In genomic region chr9:96149881-96150280, GRCh38 we compare ENCODE assay signal across 11 cellular contexts.
DNase-seq lines count a peak whose midpoint lies in the region; ATAC-seq and TF ChIP-seq lines count a peak whose summit lies in the region.
"Had no signal": no experiment of that assay in that cellular context is flagged by ENCODE, and none has a peak within 500 bp of the region (broad histone marks: within the 10 kb centered on the region; RNA-seq: fewer than 3 reads in every experiment).

No MANE protein-coding gene starts in this region.

- in situ Hi-C loops in gastrocnemius medialis (cut with MboI; ENCODE audit: low sequenced_read_pairs in 4 of 4), result no loop called here

- H3K4me1 ChIP-seq in gastrocnemius medialis, result no peaks in the 10 kb centered on the region
- no peaks in the 10 kb centered on the region for H3K4me1 ChIP-seq in adrenal gland (replicated peaks in 1 of 2)

- no peak overlapping the region for H3K4me3 Mint-ChIP-seq in dendritic cell treated with granulocyte-macrophage colony-stimulating factor and Interleukin-4, amounts not matched to agents 40 ng/mL and 50 ng/mL, for 4 days
- no peak overlapping the region for H3K4me3 Mint-ChIP-seq in type B pancreatic cell

- no peaks in the 10 kb centered on the region for H3K36me3 Mint-ChIP-seq in dendritic cell treated with granulocyte-macrophage colony-stimulating factor and Interleukin-4, amounts not matched to agents 40 ng/mL and 50 ng/mL, for 4 days (ENCODE audit: low read depth)
- peaks cover 4% of the 10 kb centered on the region for H3K36me3 Mint-ChIP-seq in type B pancreatic cell

- peaks cover 7% of the 10 kb centered on the region for H3K9me3 Mint-ChIP-seq in dendritic cell treated with granulocyte-macrophage colony-stimulating factor and Interleukin-4, amounts not matched to agents 40 ng/mL and 50 ng/mL, for 4 days
- H3K9me3 Mint-ChIP-seq in type B pancreatic cell, result peaks cover 9% of the 10 kb centered on the region

- peaks cover 33% of the 10 kb centered on the region for H3K4me1 Mint-ChIP-seq in dendritic cell treated with granulocyte-macrophage colony-stimulating factor and Interleukin-4, amounts not matched to agents 40 ng/mL and 50 ng/mL, for 4 days (ENCODE audit: low read depth)
- H3K4me1 Mint-ChIP-seq in type B pancreatic cell (ENCODE audit: unreplicated experiment), result no peaks in the 10 kb centered on the region

- intact Hi-C loops in dendritic cell treated with granulocyte-macrophage colony-stimulating factor and Interleukin-4, amounts not matched to agents 40 ng/mL and 50 ng/mL, for 4 days (cut with micrococcal nuclease), result loop anchor here (10.0 kb wide), 1 partner anchor 85 kb away; no protein-coding TSS in a partner anchor
- intact Hi-C loops in gastrocnemius medialis (cut with DNase I; ENCODE audit: low total_unique reads), result no loop called here
- intact Hi-C loops in adrenal gland (cut with DNase I), result no loop called here
- intact Hi-C loops in Right ventricle myocardium superior (cut with DNase I), result no loop called here

- no peak overlapping the region for H3K4me3 ChIP-seq in gastrocnemius medialis
- H3K4me3 ChIP-seq in adrenal gland, result no peak overlapping the region
- H3K4me3 ChIP-seq: cardiac muscle cell, ovary had no signal

- DNase-seq in type B pancreatic cell (ENCODE audit: extremely low spot score, unreplicated experiment) (no peak), gastrocnemius medialis (no peak), adrenal gland (no peak), Right ventricle myocardium superior (no peak)
- DNase-seq: NCI-H524, ovary had no signal

- H3K27ac Mint-ChIP-seq in dendritic cell treated with granulocyte-macrophage colony-stimulating factor and Interleukin-4, amounts not matched to agents 40 ng/mL and 50 ng/mL, for 4 days, result peak overlapping the region; percentile 77
- no peak overlapping the region for H3K27ac Mint-ChIP-seq in type B pancreatic cell

- H3K27me3 ChIP-seq in gastrocnemius medialis (no peaks in the 10 kb centered on the region), adrenal gland (no peaks in the 10 kb centered on the region)
- H3K27me3 ChIP-seq: cardiac muscle cell, ovary had no signal

- TF ChIP-seq POLR2A in gastrocnemius medialis (IDR thresholded peaks at IDR 0.05), result no peak
- no peak for TF ChIP-seq POLR2A in adrenal gland (IDR thresholded peaks at IDR 0.05)

- H3K9me3 ChIP-seq in gastrocnemius medialis (no peaks in the 10 kb centered on the region), adrenal gland (replicated peaks in 1 of 3) (no peaks in the 10 kb centered on the region)
- H3K9me3 ChIP-seq: ovary had no signal

- H3K27ac ChIP-seq in gastrocnemius medialis, result no peak overlapping the region
- no peak overlapping the region for H3K27ac ChIP-seq in adrenal gland
- H3K27ac ChIP-seq: cardiac muscle cell, ovary had no signal

- H3K36me3 ChIP-seq in gastrocnemius medialis (no peaks in the 10 kb centered on the region), adrenal gland (replicated peaks in 1 of 2) (no peaks in the 10 kb centered on the region)
- H3K36me3 ChIP-seq: cardiac muscle cell, ovary had no signal

- no peaks in the 10 kb centered on the region for H3K27me3 Mint-ChIP-seq in dendritic cell treated with granulocyte-macrophage colony-stimulating factor and Interleukin-4, amounts not matched to agents 40 ng/mL and 50 ng/mL, for 4 days
- H3K27me3 Mint-ChIP-seq in type B pancreatic cell, result peaks cover 3% of the 10 kb centered on the region

- ATAC-seq in GM18519 (IDR thresholded peaks at IDR 0.05; ENCODE audit: low FRiP score, unreplicated experiment) (peak; percentile 24), GM21447 (IDR thresholded peaks at IDR 0.05; ENCODE audit: unreplicated experiment) (peak; percentile 43), HG03175 (IDR thresholded peaks at IDR 0.05; ENCODE audit: unreplicated experiment) (peak; percentile 38), gastrocnemius medialis (no peak), Right ventricle myocardium superior (ENCODE audit: poor library complexity) (no peak)

- TF ChIP-seq CTCF in type B pancreatic cell (conservative IDR thresholded peaks at IDR 0.05) (no peak), gastrocnemius medialis (IDR thresholded peaks at IDR 0.05 in 4 of 5, conservative IDR thresholded peaks at IDR 0.05 in 1 of 5) (no peak), adrenal gland (IDR thresholded peaks at IDR 0.05) (no peak)

- WGBS in adrenal gland, 4 donors, result 31 to 55% (median 49%) methylated on average over 6 to 7 of the region's 7 CpGs

Comparison
In these comparisons a context has a peak if more than half of its experiments do, and no peak if none do; other contexts are left out.
1. ATAC-seq: peak in GM18519 (single experiment), GM21447 (single experiment) and HG03175 (single experiment); none in gastrocnemius medialis (0 of 2) and Right ventricle myocardium superior (single experiment).